In genomic region chr12:118299791-118300460, GRCh38 we compare ENCODE assay signal across 14 cellular contexts.
DNase-seq lines count a peak whose midpoint lies in the region; ATAC-seq and TF ChIP-seq lines count a peak whose summit lies in the region.
"Had no signal": no experiment of that assay in that cellular context is flagged by ENCODE, and none has a peak within 500 bp of the region (broad histone marks: within the 10 kb centered on the region; RNA-seq: fewer than 3 reads in every experiment).

No MANE protein-coding gene starts in this region.

- no peak for ATAC-seq in GM18909 (IDR thresholded peaks at IDR 0.05; ENCODE audit: poor library complexity, unreplicated experiment)
- ATAC-seq: left ventricle myocardium superior had no signal

- H3K4me3 ChIP-seq in GM06990 (replicated peaks; ENCODE audit: low read depth, low read length), result no peak overlapping the region
- H3K4me3 ChIP-seq: skin epidermis had no signal

- DNase-seq in GM06990 (ENCODE audit: extremely low read depth, insufficient read length), result no peak
- peak; percentile 22 for DNase-seq in NCI-H69 (lab: John Stamatoyannopoulos, UW)
- peak in 38 of 56 donors; percentile 0 to 68 (median 13) for DNase-seq in nucleus accumbens (lab: John Stamatoyannopoulos, UW)
- no peak for DNase-seq in GM10266 (ENCODE audit: extremely low spot score)
- DNase-seq in NCI-H1048 (lab: John Stamatoyannopoulos, UW), result no peak
- DNase-seq in RPMI8226, result no peak
- DNase-seq: activated T-cell treated with anti-CD3 and anti-CD28 coated beads, Interleukin-2, amount 50 U/mL, for 1 hour; COR-L47; glutamatergic neuron; left ventricle myocardium superior; NCI-H187 had no signal

- H3K27ac ChIP-seq in cingulate gyrus (ENCODE audit: low read depth, low read length), result peak overlapping the region; percentile 56
- H3K27ac ChIP-seq: skin epidermis had no signal

- H3K27me3 ChIP-seq in GM06990 (replicated peaks; ENCODE audit: control insufficient read depth, insufficient read depth, low read length), result no peaks in the 10 kb centered on the region

- no peaks in the 10 kb centered on the region for H3K36me3 ChIP-seq in GM06990 (ENCODE audit: control insufficient read depth, insufficient read depth, low read length)

- TF ChIP-seq CTCF in GM06990 (IDR thresholded peaks at IDR 0.05; ENCODE audit: insufficient read depth, low read length, poor library complexity, severe bottlenecking) (peak; percentile 7), GM10266 (IDR thresholded peaks at IDR 0.05; ENCODE audit: control insufficient read depth, insufficient read depth, low read depth, missing control alignments) (no peak)

Comparison
In these comparisons a context has a peak if more than half of its experiments do, and no peak if none do; other contexts are left out.
1. DNase-seq: peak in NCI-H69 (single experiment) and nucleus accumbens (38 of 56); none in GM06990 (single experiment), GM10266 (single experiment), NCI-H1048 (single experiment) and RPMI8226 (single experiment).